1 cellular context compared by ENCODE assay signal in genomic region chr16:24978370-24978914, GRCh38.
TF ChIP-seq lines count a peak whose summit lies in the region.

No MANE protein-coding gene starts in this region.

TF ChIP-seq in WTC11, 78 proteins besides CTCF, POLR2A, EP300 and RAD21 (continued from another document):
- TF ChIP-seq ZMAT4 (CRISPR knock-in tag; IDR thresholded peaks at IDR 0.05) (no peak), ZNF219 (CRISPR knock-in tag; IDR thresholded peaks at IDR 0.05; ENCODE audit: borderline replicate concordance) (no peak), ATF6 (CRISPR knock-in tag; IDR thresholded peaks at IDR 0.05) (no peak)
TF ChIP-seq in WTC11: peak in this region for 0.
